ENCODE assay signal across 27 cellular contexts in genomic region chr1:207396360-207396759, GRCh38. TPM values are rescaled to one million over a fixed set of nuclear protein-coding genes. Genes with fewer than 3 reads are reported as not detected.
"Had no signal": no experiment of that assay in that cellular context is flagged by ENCODE, and none has a peak within 500 bp of the region (broad histone marks: within the 10 kb centered on the region; RNA-seq: fewer than 3 reads in every experiment).

No MANE protein-coding gene starts in this region.

- DNase-seq: cortex of kidney; effector memory CD8-positive, alpha-beta T cell; gastrocnemius medialis; heart right ventricle; immature natural killer cell; left cardiac atrium; left ventricle myocardium superior; mesenchymal stem cell; naive B cell; psoas muscle; retina; right lobe of liver; stimulated activated CD4-positive, alpha-beta T cell treated with anti-CD3 and anti-CD28 coated beads, Interleukin-4, amount 100 ng/mL, for 1 hour; stimulated activated CD8-positive, alpha-beta memory T cell treated with anti-CD3 and anti-CD28 coated beads, Interleukin-4, amount 100 ng/mL, for 48 hours; stimulated activated naive CD8-positive, alpha-beta T cell treated with anti-CD3 and anti-CD28 coated beads, Interleukin-15, Interleukin-2, amounts not matched to agents 100 U/mL and 50 U/mL, for 24 hours; thyroid gland had no signal

- H3K4me1 ChIP-seq: esophagus muscularis mucosa, gastrocnemius medialis, heart right ventricle, psoas muscle, right lobe of liver, thyroid gland had no signal

- ATAC-seq: effector memory CD8-positive, alpha-beta T cell; gastrocnemius medialis; heart right ventricle; left cardiac atrium; left ventricle myocardium superior; psoas muscle; right lobe of liver; stimulated activated effector memory CD8-positive, alpha-beta T cell treated with anti-CD3 and anti-CD28 coated beads, Interleukin-12 subunit alpha, Interleukin-12 subunit beta, amount 100 ng/mL, for 72 hours; stimulated activated naive CD8-positive, alpha-beta T cell treated with anti-CD3 and anti-CD28 coated beads, Interleukin-15, Interleukin-2, amounts not matched to agents 100 U/mL and 50 U/mL, for 24 hours had no signal

- FAIRE-seq: keratinocyte, urothelium cell line had no signal

- H3K27ac ChIP-seq: epithelial cell of prostate, esophagus muscularis mucosa, gastrocnemius medialis, heart right ventricle, neutrophil, psoas muscle, right lobe of liver, suprapubic skin, thyroid gland had no signal

- H3K4me3 ChIP-seq: esophagus muscularis mucosa, gastrocnemius medialis, heart right ventricle, lung, psoas muscle, right lobe of liver, suprapubic skin, thyroid gland had no signal

- H3K36me3 ChIP-seq: esophagus muscularis mucosa, gastrocnemius medialis, heart right ventricle, neutrophil, right lobe of liver, suprapubic skin, thyroid gland had no signal

- H3K9me3 ChIP-seq: esophagus muscularis mucosa, gastrocnemius medialis, heart right ventricle, neutrophil, psoas muscle, right lobe of liver, suprapubic skin, thyroid gland had no signal

- H3K27me3 ChIP-seq: esophagus muscularis mucosa, gastrocnemius medialis, heart right ventricle, neutrophil, right lobe of liver, suprapubic skin, thyroid gland had no signal

RNA-seq across cellular contexts. Expression of gene CR2, which starts 57.8 kb away (rescaled TPM):
- total RNA-seq: fibroblast of villous mesenchyme, left cardiac atrium, left ventricle myocardium superior, osteoblast, suprapubic skin had no signal
- polyA plus RNA-seq: immature natural killer cell, keratinocyte, neural cell had no signal
